8 cellular contexts compared by ENCODE assay signal in genomic region chr2:199910338-199911051, GRCh38. TPM values are rescaled to one million over a fixed set of nuclear protein-coding genes. Genes with fewer than 3 reads are reported as not detected.
DNase-seq lines count a peak whose midpoint lies in the region; ATAC-seq, FAIRE-seq and TF ChIP-seq lines count a peak whose summit lies in the region.

No MANE protein-coding gene starts in this region.

- POLR2A ChIA-PET in H1 (lab: Charles Lee; ENCODE audit: partially characterized antibody): interaction anchor here (0.8 to 2.7 kb wide), 12 partner anchors 8 to 123 kb away, joined by 3 to 14 read pairs (median 5); no protein-coding TSS in a partner anchor

- H2BK12ac ChIP-seq in H1 (ENCODE audit: low read depth, low read length): peak overlapping the region; percentile 3; the same call in 1 of the 2 replicates

- peak overlapping the region; percentile 83 for H3K4me3 ChIP-seq in NB4 (ENCODE audit: low read depth, low read length)
- H3K4me3 ChIP-seq in H1 (ENCODE audit: extremely low read depth in 1 of 4, insufficient read depth in 2 of 4, low read depth in 3 of 4, low read length in 4 of 4): peak overlapping the region; percentile 51 to 97 (median 74)
- peak overlapping the region; percentile 92 for H3K4me3 ChIP-seq in ovary

- CTCF ChIA-PET in H1 (lab: Charles Lee; ENCODE audit: partially characterized antibody): interaction anchor here (0.7 to 1.2 kb wide), 3 partner anchors 27 to 439 kb away, joined by 3 read pairs; no protein-coding TSS in a partner anchor

- intact Hi-C loops in ovary (cut with DNase I): no loop called here

- H4K5ac ChIP-seq in H1 (ENCODE audit: insufficient read length, low read depth, low read length): peak overlapping the region; percentile 67

- H3K9me3 ChIP-seq in H1 (ENCODE audit: insufficient read depth in 2 of 2, low read depth in 1 of 2, low read length in 1 of 2): no peaks in the 10 kb centered on the region
- H3K9me3 ChIP-seq in ovary: no peaks in the 10 kb centered on the region

- no peak overlapping the region for H3K56ac ChIP-seq in H1 (replicated peaks; ENCODE audit: insufficient read length, low read depth, low read length)

- H4K8ac ChIP-seq in H1 (ENCODE audit: extremely low read depth, insufficient read depth, low read length): peak overlapping the region; percentile 77

- H2BK5ac ChIP-seq in H1 (ENCODE audit: low read depth, low read length): no peak overlapping the region; the same call in 1 of the 2 replicates

- no peak for TF ChIP-seq CTCF in NB4 (IDR thresholded peaks at IDR 0.05; ENCODE audit: low read depth, low read length)
- TF ChIP-seq CTCF in H1 (IDR thresholded peaks at IDR 0.05; ENCODE audit: control extremely low read depth in 1 of 3, insufficient read depth in 1 of 3, low read depth in 1 of 3, low read length in 3 of 3): no peak
- no peak for TF ChIP-seq CTCF in ovary (IDR thresholded peaks at IDR 0.05)

- H3K4me1 ChIP-seq in H1 (replicated peaks in 1 of 4; ENCODE audit: control insufficient read depth in 3 of 4, insufficient read depth in 4 of 4, low read length in 3 of 4): peaks cover 0 to 3% (median 0%) of the 10 kb centered on the region in 4 experiments; a peak in 2 of 7 replicates
- H3K4me1 ChIP-seq in ovary (ENCODE audit: insufficient read depth): peaks cover 3% of the 10 kb centered on the region

- no peaks in the 10 kb centered on the region for H3K27me3 ChIP-seq in H1 (replicated peaks in 1 of 4; ENCODE audit: control insufficient read depth in 3 of 4, extremely low read depth in 1 of 4, insufficient read depth in 3 of 4, low read length in 3 of 4)
- H3K27me3 ChIP-seq in ovary: no peaks in the 10 kb centered on the region

- H3K18ac ChIP-seq in H1 (ENCODE audit: extremely low read depth, low read length): peak overlapping the region; percentile 39; the same call in 1 of the 2 replicates

- no peaks in the 10 kb centered on the region; the same call in none of the 2 replicates for H3K23me2 ChIP-seq in H1 (ENCODE audit: low read depth, low read length)

- peaks cover 1% of the 10 kb centered on the region in 2 experiments for H4K20me1 ChIP-seq in H1 (replicated peaks in 1 of 2; ENCODE audit: control insufficient read depth in 1 of 2, insufficient read depth in 2 of 2, low read length in 2 of 2)

- H3K14ac ChIP-seq in H1 (ENCODE audit: insufficient read length): no peak overlapping the region

- TF ChIP-seq POLR2A in NB4 (IDR thresholded peaks at IDR 0.05; ENCODE audit: extremely low read depth, insufficient read length) (no peak), H1 (IDR thresholded peaks at IDR 0.05; ENCODE audit: control extremely low read depth in 1 of 2, low read depth in 2 of 2, low read length in 2 of 2) (no peak), ovary (IDR thresholded peaks at IDR 0.05) (no peak)

- H4K91ac ChIP-seq in H1 (replicated peaks; ENCODE audit: insufficient read length, low read length): no peak overlapping the region

- no peak overlapping the region for H2AK5ac ChIP-seq in H1 (ENCODE audit: low read depth, low read length)

- no peak overlapping the region for H2BK20ac ChIP-seq in H1 (ENCODE audit: low read length)

- peak overlapping the region; percentile 81 to 89 for H3K4me2 ChIP-seq in H1 (ENCODE audit: insufficient read depth in 1 of 2, low read depth in 2 of 2, low read length in 2 of 2)

- peak overlapping the region; percentile 34 to 72 (median 58) for H3K9ac ChIP-seq in H1 (replicated peaks in 1 of 4; ENCODE audit: extremely low read depth in 1 of 4, low read depth in 3 of 4, low read length in 3 of 4)

- peak; percentile 3 for DNase-seq in Daoy (ENCODE audit: low read depth)
- DNase-seq in NB4 (ENCODE audit: low read depth): no peak
- no peak for DNase-seq in H1 (ENCODE audit: low read depth in 1 of 2, low spot score in 2 of 2)
- DNase-seq in ovary: no peak
- no peak for DNase-seq in CD1c-positive myeloid dendritic cell (ENCODE audit: extremely low spot score)
- DNase-seq in NCI-H2081 (lab: John Stamatoyannopoulos, UW): no peak
- no peak for DNase-seq in amniotic stem cell (lab: John Stamatoyannopoulos, UW)

- no peak overlapping the region for H3K4ac ChIP-seq in H1 (replicated peaks; ENCODE audit: insufficient read length, low read depth, low read length)

- H3K23ac ChIP-seq in H1 (ENCODE audit: insufficient read length): no peak overlapping the region

- no peaks in the 10 kb centered on the region for H3K79me1 ChIP-seq in H1 (ENCODE audit: low read depth, low read length)

- peaks cover 28 to 37% of the 10 kb centered on the region in 2 experiments for H3K79me2 ChIP-seq in H1 (ENCODE audit: control insufficient read depth in 1 of 2, insufficient read depth in 2 of 2, low read length in 2 of 2)

- TF ChIP-seq EP300 in H1 (IDR thresholded peaks at IDR 0.05; ENCODE audit: borderline replicate concordance in 1 of 2, low read depth in 2 of 2, low read length in 2 of 2): no peak
- TF ChIP-seq EP300 in ovary (IDR thresholded peaks at IDR 0.05): no peak

- FAIRE-seq in H1 (lab: Jason Lieb, UNC): no peak

- H2BK120ac ChIP-seq in H1 (replicated peaks; ENCODE audit: low read depth, low read length): no peak overlapping the region

- 41% methylated on average over 18 of the region's 18 CpGs; no CpG with 5 or more reads in 1 of the 2 experiments for WGBS in H1 (ENCODE audit: extremely low coverage in 1 of 2, insufficient coverage in 1 of 2, insufficient read length in 1 of 2, insufficient replicate concordance in 2 of 2, low coverage in 1 of 2, low lambda C conversion rate in 2 of 2, missing lambda C conversion rate in 1 of 2), 2 experiments
- WGBS in ovary, 3 donors: 40 to 46% (median 43%) methylated on average over 18 of the region's 18 CpGs

- H3K36me3 ChIP-seq in H1 (ENCODE audit: control insufficient read depth in 2 of 4, insufficient read depth in 4 of 4, low read length in 3 of 4) (peaks cover 0 to 15% (median 3%) of the 10 kb centered on the region in 4 experiments; a peak in 4 of 8 replicates), ovary (no peaks in the 10 kb centered on the region)

- peak overlapping the region; percentile 77 for H3K27ac ChIP-seq in H1 (ENCODE audit: low read depth, low read length)
- H3K27ac ChIP-seq in ovary: no peak overlapping the region

- no peak for TF ChIP-seq RAD21 in H1 (IDR thresholded peaks at IDR 0.05 in 1 of 2, conservative IDR thresholded peaks at IDR 0.05 in 1 of 2; ENCODE audit: low read depth in 2 of 2, low read length in 2 of 2)

- H2AFZ ChIP-seq in H1 (ENCODE audit: low read length): peak overlapping the region; percentile 98

- H2BK15ac ChIP-seq in H1 (ENCODE audit: low read length): no peak overlapping the region

- no peak for ATAC-seq in HG03097 (IDR thresholded peaks at IDR 0.05; ENCODE audit: low FRiP score, unreplicated experiment)

RNA-seq across cellular contexts. Expression of gene C2orf69, which starts 0.6 kb away (rescaled TPM):
- 11.3 and 15.4 TPM in 2 replicates for total RNA-seq in Daoy (2014; rRNA removed; shearing (Covaris generic))
- total RNA-seq in H1 (2021; fragmentation: NEBNext Ultra II Directional; extraction: Animal tissue kit (Norgen Biotek cat#: 25700)): 32.0 and 32.3 TPM in 2 replicates
- polyA plus RNA-seq in H1 (2011; rRNA removed) (3.9 and 5.1 TPM in 2 replicates), ovary (1 to 10 TPM; 4.4 to 4.8 TPM)
- 5.4 TPM for polyA plus RNA-seq in H1 (2011; cell fraction: cytosol; rRNA removed)
- 7.3 TPM for polyA plus RNA-seq in H1 (2011; cell fraction: nucleus; rRNA removed)
- 6.6 to 16.7 TPM (median 8.8 TPM) in 4 replicates for polyA plus RNA-seq in H1 (2012, experiment 1 of 2)
- 1.3 TPM for polyA plus RNA-seq in H1 (2012, experiment 2 of 2)
- polyA plus RNA-seq in H1 (2013, experiment 1 of 2): 21.8 TPM
- 20.3 TPM for polyA plus RNA-seq in H1 (2013, experiment 2 of 2)
- 6.7 and 9.7 TPM in 2 replicates for polyA minus RNA-seq in H1 (2011; rRNA and poly(A)+ RNA removed)
- 9.2 TPM for polyA minus RNA-seq in H1 (2011; cell fraction: cytosol; rRNA and poly(A)+ RNA removed)
- 29.8 TPM for polyA minus RNA-seq in H1 (2011; cell fraction: nucleus; rRNA and poly(A)+ RNA removed)
- total RNA-seq in ovary: 10 to 100 TPM in 3 of 7 donors, 1 to 10 TPM in 4; 7.5 to 12.6 (median 9.9) TPM

RNA-seq across cellular contexts. Expression of gene TYW5, which starts 44.8 kb away (rescaled TPM):
- total RNA-seq in Daoy (2014; rRNA removed; shearing (Covaris generic)): 6.0 and 7.3 TPM in 2 replicates
- total RNA-seq in H1 (2021; fragmentation: NEBNext Ultra II Directional; extraction: Animal tissue kit (Norgen Biotek cat#: 25700)): 11.3 and 12.5 TPM in 2 replicates
- polyA plus RNA-seq in H1 (2011; rRNA removed): 3.3 and 5.4 TPM in 2 replicates
- polyA plus RNA-seq in H1 (2011; cell fraction: cytosol; rRNA removed): 8.5 TPM
- 5.8 TPM for polyA plus RNA-seq in H1 (2011; cell fraction: nucleus; rRNA removed)
- polyA plus RNA-seq in H1 (2012, experiment 1 of 2): 6.9 to 12.3 TPM (median 7.8 TPM) in 4 replicates
- polyA plus RNA-seq in H1 (2012, experiment 2 of 2): 0.92 TPM
- polyA plus RNA-seq in H1 (2013, experiment 1 of 2): 8.7 TPM
- polyA plus RNA-seq in H1 (2013, experiment 2 of 2): 7.3 TPM
- polyA minus RNA-seq in H1 (2011; rRNA and poly(A)+ RNA removed): 7.2 and 8.3 TPM in 2 replicates
- polyA minus RNA-seq in H1 (2011; cell fraction: cytosol; rRNA and poly(A)+ RNA removed): 5.1 TPM
- 19.9 TPM for polyA minus RNA-seq in H1 (2011; cell fraction: nucleus; rRNA and poly(A)+ RNA removed)
- total RNA-seq in ovary: 1 to 10 TPM; 4.4 to 7.5 (median 5.7) TPM
- polyA plus RNA-seq in ovary: 1 to 10 TPM; 2.8 to 5.8 TPM

RNA-seq across cellular contexts. Expression of gene MAIP1, which starts 44.9 kb away (rescaled TPM):
- 21.5 and 29.4 TPM in 2 replicates for total RNA-seq in Daoy (2014; rRNA removed; shearing (Covaris generic))
- total RNA-seq in H1 (2021; fragmentation: NEBNext Ultra II Directional; extraction: Animal tissue kit (Norgen Biotek cat#: 25700)): 28.5 and 32.0 TPM in 2 replicates
- polyA plus RNA-seq in H1 (2011; rRNA removed) (20.3 and 23.2 TPM in 2 replicates), ovary (10 to 100 TPM; 11.9 to 12.2 TPM)
- 21.3 TPM for polyA plus RNA-seq in H1 (2011; cell fraction: cytosol; rRNA removed)
- polyA plus RNA-seq in H1 (2011; cell fraction: nucleus; rRNA removed): 15.2 TPM
- 21.4 to 23.2 TPM (median 22.5 TPM) in 4 replicates for polyA plus RNA-seq in H1 (2012, experiment 1 of 2)
- 15.9 TPM for polyA plus RNA-seq in H1 (2012, experiment 2 of 2)
- 13.2 TPM for polyA plus RNA-seq in H1 (2013, experiment 1 of 2)
- polyA plus RNA-seq in H1 (2013, experiment 2 of 2): 12.4 TPM
- polyA minus RNA-seq in H1 (2011; rRNA and poly(A)+ RNA removed): 12.3 and 22.2 TPM in 2 replicates
- polyA minus RNA-seq in H1 (2011; cell fraction: cytosol; rRNA and poly(A)+ RNA removed): 28.5 TPM
- 38.9 TPM for polyA minus RNA-seq in H1 (2011; cell fraction: nucleus; rRNA and poly(A)+ RNA removed)
- 10 to 100 TPM; 10.7 to 18.3 (median 13.5) TPM for total RNA-seq in ovary

RNA-seq across cellular contexts. Expression of gene FTCDNL1, which starts 59.5 kb away (rescaled TPM):
- total RNA-seq in Daoy (2014; rRNA removed; shearing (Covaris generic)): 0.86 and 1.4 TPM in 2 replicates
- 0.61 and 0.97 TPM in 2 replicates for total RNA-seq in H1 (2021; fragmentation: NEBNext Ultra II Directional; extraction: Animal tissue kit (Norgen Biotek cat#: 25700))
- polyA plus RNA-seq in H1 (2011; rRNA removed) (0.38 and 0.41 TPM in 2 replicates), ovary (1 to 10 TPM in 1 of 2 donors, under 1 TPM in 1; 0.56 to 3.2 TPM)
- polyA plus RNA-seq in H1 (2011; cell fraction: cytosol; rRNA removed): 0.65 TPM
- polyA plus RNA-seq in H1 (2011; cell fraction: nucleus; rRNA removed): 0.47 TPM
- polyA plus RNA-seq in H1 (2012, experiment 1 of 2): 0.25 to 1.3 TPM (median 0.64 TPM) in 4 replicates
- 0.25 TPM for polyA plus RNA-seq in H1 (2012, experiment 2 of 2)
- polyA plus RNA-seq in H1 (2013, experiment 1 of 2): 0.77 TPM
- 0.55 TPM for polyA plus RNA-seq in H1 (2013, experiment 2 of 2)
- 1.8 and 4.0 TPM in 2 replicates for polyA minus RNA-seq in H1 (2011; rRNA and poly(A)+ RNA removed)
- 2.5 TPM for polyA minus RNA-seq in H1 (2011; cell fraction: cytosol; rRNA and poly(A)+ RNA removed)
- polyA minus RNA-seq in H1 (2011; cell fraction: nucleus; rRNA and poly(A)+ RNA removed): 4.2 TPM
- total RNA-seq in ovary: 1 to 10 TPM in 6 of 7 donors, under 1 TPM in 1; 0.87 to 3.4 (median 2.1) TPM
